29 cellular contexts compared by ENCODE assay signal in genomic region chr4:163264934-163265333, GRCh38.
"Had no signal": no experiment of that assay in that cellular context is flagged by ENCODE, and none has a peak within 500 bp of the region (broad histone marks: within the 10 kb centered on the region; RNA-seq: fewer than 3 reads in every experiment).

No MANE protein-coding gene starts in this region.

- H3K36me3 ChIP-seq: colonic mucosa, esophagus muscularis mucosa, esophagus squamous epithelium, gastrocnemius medialis, gastroesophageal sphincter, heart left ventricle, heart right ventricle had no signal

- H3K9me3 ChIP-seq: colonic mucosa, esophagus muscularis mucosa, esophagus squamous epithelium, gastrocnemius medialis, gastroesophageal sphincter, heart left ventricle, heart right ventricle had no signal

- H3K4me3 Mint-ChIP-seq: dendritic cell treated with granulocyte-macrophage colony-stimulating factor and Interleukin-4, amounts not matched to agents 40 ng/mL and 50 ng/mL, for 4 days; effector memory CD8-positive, alpha-beta T cell; endodermal cell had no signal

- H3K27me3 ChIP-seq: colonic mucosa, dorsolateral prefrontal cortex, esophagus muscularis mucosa, esophagus squamous epithelium, foreskin keratinocyte, gastrocnemius medialis, heart right ventricle had no signal

- H3K9me3 Mint-ChIP-seq: dendritic cell treated with granulocyte-macrophage colony-stimulating factor and Interleukin-4, amounts not matched to agents 40 ng/mL and 50 ng/mL, for 4 days; effector memory CD8-positive, alpha-beta T cell; endodermal cell had no signal

- H3K27me3 Mint-ChIP-seq: dendritic cell treated with granulocyte-macrophage colony-stimulating factor and Interleukin-4, amounts not matched to agents 40 ng/mL and 50 ng/mL, for 4 days; effector memory CD8-positive, alpha-beta T cell had no signal

- H3K4me1 ChIP-seq: colonic mucosa, esophagus muscularis mucosa, esophagus squamous epithelium, foreskin keratinocyte, gastrocnemius medialis, gastroesophageal sphincter, heart left ventricle, heart right ventricle had no signal

- ATAC-seq: effector memory CD8-positive, alpha-beta T cell; esophagus mucosa; foreskin keratinocyte; gastrocnemius medialis; gastroesophageal sphincter; heart left ventricle; heart right ventricle had no signal

- FAIRE-seq: colon, endometrium, endothelial cell of umbilical vein, frontal cortex had no signal

- DNase-seq: colonic mucosa; cortex of kidney; dermis blood vessel endothelial cell; dorsolateral prefrontal cortex; effector CD4-positive, alpha-beta T cell; effector CD8-positive, alpha-beta T cell; effector memory CD4-positive, alpha-beta T cell; effector memory CD8-positive, alpha-beta T cell; endodermal cell; erythroblast; esophagus squamous epithelium; foreskin fibroblast; foreskin keratinocyte; foreskin melanocyte; gastrocnemius medialis; glutamatergic neuron; head of caudate nucleus; heart left ventricle; heart right ventricle had no signal

- H3K27ac ChIP-seq: colonic mucosa, coronary artery, dorsolateral prefrontal cortex, epithelial cell of prostate, esophagus muscularis mucosa, esophagus squamous epithelium, foreskin keratinocyte, gastrocnemius medialis, gastroesophageal sphincter, heart left ventricle, heart right ventricle had no signal

- H3K27ac Mint-ChIP-seq: dendritic cell treated with granulocyte-macrophage colony-stimulating factor and Interleukin-4, amounts not matched to agents 40 ng/mL and 50 ng/mL, for 4 days; effector memory CD8-positive, alpha-beta T cell; endodermal cell had no signal

- H3K4me3 ChIP-seq: colonic mucosa, coronary artery, dorsolateral prefrontal cortex, esophagus muscularis mucosa, esophagus squamous epithelium, gastrocnemius medialis, gastroesophageal sphincter, heart left ventricle, heart right ventricle had no signal
